ENCODE assay signal across 3 cellular contexts in the genomic region with DNA sequence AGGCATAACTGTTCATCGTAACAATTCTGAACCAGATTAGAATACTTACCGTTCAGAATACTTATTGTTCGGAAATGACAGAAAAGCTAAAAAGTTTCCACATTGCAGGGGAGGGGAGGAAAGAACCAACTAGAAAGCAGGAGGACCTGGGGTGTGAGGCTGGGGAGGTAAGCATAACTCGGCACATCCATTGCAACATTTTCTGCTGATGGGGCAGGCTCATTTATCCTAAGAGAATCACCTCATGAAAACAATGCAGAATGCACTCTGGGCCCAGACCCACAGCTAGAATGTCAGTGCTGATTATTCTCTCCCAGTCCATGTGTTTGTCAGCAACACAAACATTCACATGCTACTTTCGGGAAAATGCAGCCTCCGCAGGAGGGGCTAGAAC.
TF ChIP-seq lines count a peak whose summit lies in the region.

No MANE protein-coding gene starts in this region.

TF ChIP-seq in IMR-90, 13 proteins besides CTCF, POLR2A, EP300 and RAD21:
- TF ChIP-seq RCOR1 (IDR thresholded peaks at IDR 0.05; ENCODE audit: insufficient replicate concordance, low read length): no peak
- no peak for TF ChIP-seq ELK1 (IDR thresholded peaks at IDR 0.05; ENCODE audit: borderline replicate concordance, low read depth, low read length)
- TF ChIP-seq FOS (IDR thresholded peaks at IDR 0.05; ENCODE audit: low read depth, low read length): no peak
- TF ChIP-seq, protein P1, sequence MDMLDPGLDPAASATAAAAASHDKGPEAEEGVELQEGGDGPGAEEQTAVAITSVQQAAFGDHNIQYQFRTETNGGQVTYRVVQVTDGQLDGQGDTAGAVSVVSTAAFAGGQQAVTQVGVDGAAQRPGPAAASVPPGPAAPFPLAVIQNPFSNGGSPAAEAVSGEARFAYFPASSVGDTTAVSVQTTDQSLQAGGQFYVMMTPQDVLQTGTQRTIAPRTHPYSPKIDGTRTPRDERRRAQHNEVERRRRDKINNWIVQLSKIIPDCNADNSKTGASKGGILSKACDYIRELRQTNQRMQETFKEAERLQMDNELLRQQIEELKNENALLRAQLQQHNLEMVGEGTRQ (IDR thresholded peaks at IDR 0.05; ENCODE audit: low read depth, low read length): no peak
- no peak for TF ChIP-seq SMC3 (IDR thresholded peaks at IDR 0.05; ENCODE audit: low read depth, low read length)
- TF ChIP-seq NFE2L2 (IDR thresholded peaks at IDR 0.05; ENCODE audit: low read depth, low read length): no peak
- no peak for TF ChIP-seq MAZ (IDR thresholded peaks at IDR 0.05; ENCODE audit: borderline replicate concordance, low read depth, low read length)
- TF ChIP-seq CHD1 (IDR thresholded peaks at IDR 0.05; ENCODE audit: low read depth, low read length): no peak
- no peak for TF ChIP-seq CEBPB (IDR thresholded peaks at IDR 0.05; ENCODE audit: low read depth, low read length)
- TF ChIP-seq BHLHE40 (IDR thresholded peaks at IDR 0.05; ENCODE audit: low read depth, low read length): no peak
- no peak for TF ChIP-seq MAFK (IDR thresholded peaks at IDR 0.05; ENCODE audit: low read depth, low read length)
- no peak for TF ChIP-seq MXI1 (IDR thresholded peaks at IDR 0.05; ENCODE audit: borderline replicate concordance, low read depth, low read length)
- TF ChIP-seq RFX5 (IDR thresholded peaks at IDR 0.05; ENCODE audit: low read depth, low read length): no peak

TF ChIP-seq in GM12878, 131 proteins besides CTCF, POLR2A, EP300 and RAD21:
- TF ChIP-seq HCFC1 (IDR thresholded peaks at IDR 0.05; ENCODE audit: low read length) (no peak), CREM (IDR thresholded peaks at IDR 0.05; ENCODE audit: low read depth) (no peak), KDM1A (IDR thresholded peaks at IDR 0.05; ENCODE audit: borderline replicate concordance) (no peak), MTA2 (IDR thresholded peaks at IDR 0.05; ENCODE audit: low read depth) (no peak), ESRRA (IDR thresholded peaks at IDR 0.05; ENCODE audit: low read length) (no peak), CBFB (IDR thresholded peaks at IDR 0.05; ENCODE audit: low read depth) (no peak), CEBPB (IDR thresholded peaks at IDR 0.05; ENCODE audit: borderline replicate concordance in 1 of 2, low read depth in 2 of 2, low read length in 2 of 2) (no peak), MYB (IDR thresholded peaks at IDR 0.05; ENCODE audit: borderline replicate concordance, low read depth, low read length) (no peak), CHD2 (IDR thresholded peaks at IDR 0.05; ENCODE audit: borderline replicate concordance, low read depth, low read length) (no peak), PAX8 (IDR thresholded peaks at IDR 0.05) (no peak), PAX5 (IDR thresholded peaks at IDR 0.05; ENCODE audit: borderline replicate concordance, low read depth, low read length) (no peak)
- TF ChIP-seq, protein P2, sequence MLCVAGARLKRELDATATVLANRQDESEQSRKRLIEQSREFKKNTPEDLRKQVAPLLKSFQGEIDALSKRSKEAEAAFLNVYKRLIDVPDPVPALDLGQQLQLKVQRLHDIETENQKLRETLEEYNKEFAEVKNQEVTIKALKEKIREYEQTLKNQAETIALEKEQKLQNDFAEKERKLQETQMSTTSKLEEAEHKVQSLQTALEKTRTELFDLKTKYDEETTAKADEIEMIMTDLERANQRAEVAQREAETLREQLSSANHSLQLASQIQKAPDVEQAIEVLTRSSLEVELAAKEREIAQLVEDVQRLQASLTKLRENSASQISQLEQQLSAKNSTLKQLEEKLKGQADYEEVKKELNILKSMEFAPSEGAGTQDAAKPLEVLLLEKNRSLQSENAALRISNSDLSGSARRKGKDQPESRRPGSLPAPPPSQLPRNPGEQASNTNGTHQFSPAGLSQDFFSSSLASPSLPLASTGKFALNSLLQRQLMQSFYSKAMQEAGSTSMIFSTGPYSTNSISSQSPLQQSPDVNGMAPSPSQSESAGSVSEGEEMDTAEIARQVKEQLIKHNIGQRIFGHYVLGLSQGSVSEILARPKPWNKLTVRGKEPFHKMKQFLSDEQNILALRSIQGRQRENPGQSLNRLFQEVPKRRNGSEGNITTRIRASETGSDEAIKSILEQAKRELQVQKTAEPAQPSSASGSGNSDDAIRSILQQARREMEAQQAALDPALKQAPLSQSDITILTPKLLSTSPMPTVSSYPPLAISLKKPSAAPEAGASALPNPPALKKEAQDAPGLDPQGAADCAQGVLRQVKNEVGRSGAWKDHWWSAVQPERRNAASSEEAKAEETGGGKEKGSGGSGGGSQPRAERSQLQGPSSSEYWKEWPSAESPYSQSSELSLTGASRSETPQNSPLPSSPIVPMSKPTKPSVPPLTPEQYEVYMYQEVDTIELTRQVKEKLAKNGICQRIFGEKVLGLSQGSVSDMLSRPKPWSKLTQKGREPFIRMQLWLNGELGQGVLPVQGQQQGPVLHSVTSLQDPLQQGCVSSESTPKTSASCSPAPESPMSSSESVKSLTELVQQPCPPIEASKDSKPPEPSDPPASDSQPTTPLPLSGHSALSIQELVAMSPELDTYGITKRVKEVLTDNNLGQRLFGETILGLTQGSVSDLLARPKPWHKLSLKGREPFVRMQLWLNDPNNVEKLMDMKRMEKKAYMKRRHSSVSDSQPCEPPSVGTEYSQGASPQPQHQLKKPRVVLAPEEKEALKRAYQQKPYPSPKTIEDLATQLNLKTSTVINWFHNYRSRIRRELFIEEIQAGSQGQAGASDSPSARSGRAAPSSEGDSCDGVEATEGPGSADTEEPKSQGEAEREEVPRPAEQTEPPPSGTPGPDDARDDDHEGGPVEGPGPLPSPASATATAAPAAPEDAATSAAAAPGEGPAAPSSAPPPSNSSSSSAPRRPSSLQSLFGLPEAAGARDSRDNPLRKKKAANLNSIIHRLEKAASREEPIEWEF (IDR thresholded peaks at IDR 0.05; ENCODE audit: insufficient replicate concordance, low read depth, low read length): no peak

TF ChIP-seq in SK-N-SH treated with all-trans-retinoic acid at 6 μM for 48 hours, 23 proteins besides CTCF, POLR2A, EP300 and RAD21:
- TF ChIP-seq TCF4 (CRISPR knock-in tag; IDR thresholded peaks at IDR 0.05; ENCODE audit: borderline replicate concordance): no peak
- TF ChIP-seq, protein P3, sequence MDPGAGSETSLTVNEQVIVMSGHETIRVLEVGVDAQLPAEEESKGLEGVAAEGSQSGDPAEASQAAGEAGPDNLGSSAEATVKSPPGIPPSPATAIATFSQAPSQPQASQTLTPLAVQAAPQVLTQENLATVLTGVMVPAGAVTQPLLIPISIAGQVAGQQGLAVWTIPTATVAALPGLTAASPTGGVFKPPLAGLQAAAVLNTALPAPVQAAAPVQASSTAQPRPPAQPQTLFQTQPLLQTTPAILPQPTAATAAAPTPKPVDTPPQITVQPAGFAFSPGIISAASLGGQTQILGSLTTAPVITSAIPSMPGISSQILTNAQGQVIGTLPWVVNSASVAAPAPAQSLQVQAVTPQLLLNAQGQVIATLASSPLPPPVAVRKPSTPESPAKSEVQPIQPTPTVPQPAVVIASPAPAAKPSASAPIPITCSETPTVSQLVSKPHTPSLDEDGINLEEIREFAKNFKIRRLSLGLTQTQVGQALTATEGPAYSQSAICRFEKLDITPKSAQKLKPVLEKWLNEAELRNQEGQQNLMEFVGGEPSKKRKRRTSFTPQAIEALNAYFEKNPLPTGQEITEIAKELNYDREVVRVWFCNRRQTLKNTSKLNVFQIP (CRISPR knock-in tag; IDR thresholded peaks at IDR 0.05; ENCODE audit: borderline replicate concordance, low read depth): no peak
- no peak for TF ChIP-seq CSRNP3 (CRISPR knock-in tag; IDR thresholded peaks at IDR 0.05)
- TF ChIP-seq SNAI2 (CRISPR knock-in tag; IDR thresholded peaks at IDR 0.05): no peak
- TF ChIP-seq ISL1 (CRISPR knock-in tag; IDR thresholded peaks at IDR 0.05): no peak
- TF ChIP-seq, protein P4, sequence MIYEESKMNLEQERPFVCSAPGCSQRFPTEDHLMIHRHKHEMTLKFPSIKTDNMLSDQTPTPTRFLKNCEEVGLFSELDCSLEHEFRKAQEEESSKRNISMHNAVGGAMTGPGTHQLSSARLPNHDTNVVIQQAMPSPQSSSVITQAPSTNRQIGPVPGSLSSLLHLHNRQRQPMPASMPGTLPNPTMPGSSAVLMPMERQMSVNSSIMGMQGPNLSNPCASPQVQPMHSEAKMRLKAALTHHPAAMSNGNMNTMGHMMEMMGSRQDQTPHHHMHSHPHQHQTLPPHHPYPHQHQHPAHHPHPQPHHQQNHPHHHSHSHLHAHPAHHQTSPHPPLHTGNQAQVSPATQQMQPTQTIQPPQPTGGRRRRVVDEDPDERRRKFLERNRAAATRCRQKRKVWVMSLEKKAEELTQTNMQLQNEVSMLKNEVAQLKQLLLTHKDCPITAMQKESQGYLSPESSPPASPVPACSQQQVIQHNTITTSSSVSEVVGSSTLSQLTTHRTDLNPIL (CRISPR knock-in tag; IDR thresholded peaks at IDR 0.05; ENCODE audit: low read depth): no peak
- no peak for TF ChIP-seq ZNF8 (CRISPR knock-in tag; IDR thresholded peaks at IDR 0.05)
- TF ChIP-seq ESRRG (CRISPR knock-in tag; IDR thresholded peaks at IDR 0.05): no peak
- no peak for TF ChIP-seq ZNF565 (CRISPR knock-in tag; conservative IDR thresholded peaks at IDR 0.05; ENCODE audit: low read depth)
- TF ChIP-seq ARNTL (CRISPR knock-in tag; IDR thresholded peaks at IDR 0.05; ENCODE audit: borderline replicate concordance, low read depth): no peak
- TF ChIP-seq TOX (CRISPR knock-in tag; IDR thresholded peaks at IDR 0.05; ENCODE audit: borderline replicate concordance): no peak
- TF ChIP-seq, protein P5, sequence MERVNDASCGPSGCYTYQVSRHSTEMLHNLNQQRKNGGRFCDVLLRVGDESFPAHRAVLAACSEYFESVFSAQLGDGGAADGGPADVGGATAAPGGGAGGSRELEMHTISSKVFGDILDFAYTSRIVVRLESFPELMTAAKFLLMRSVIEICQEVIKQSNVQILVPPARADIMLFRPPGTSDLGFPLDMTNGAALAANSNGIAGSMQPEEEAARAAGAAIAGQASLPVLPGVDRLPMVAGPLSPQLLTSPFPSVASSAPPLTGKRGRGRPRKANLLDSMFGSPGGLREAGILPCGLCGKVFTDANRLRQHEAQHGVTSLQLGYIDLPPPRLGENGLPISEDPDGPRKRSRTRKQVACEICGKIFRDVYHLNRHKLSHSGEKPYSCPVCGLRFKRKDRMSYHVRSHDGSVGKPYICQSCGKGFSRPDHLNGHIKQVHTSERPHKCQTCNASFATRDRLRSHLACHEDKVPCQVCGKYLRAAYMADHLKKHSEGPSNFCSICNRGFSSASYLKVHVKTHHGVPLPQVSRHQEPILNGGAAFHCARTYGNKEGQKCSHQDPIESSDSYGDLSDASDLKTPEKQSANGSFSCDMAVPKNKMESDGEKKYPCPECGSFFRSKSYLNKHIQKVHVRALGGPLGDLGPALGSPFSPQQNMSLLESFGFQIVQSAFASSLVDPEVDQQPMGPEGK (CRISPR knock-in tag; IDR thresholded peaks at IDR 0.05; ENCODE audit: borderline replicate concordance): no peak
- TF ChIP-seq PPARA (CRISPR knock-in tag; IDR thresholded peaks at IDR 0.05; ENCODE audit: borderline replicate concordance): no peak
- TF ChIP-seq RARB (CRISPR knock-in tag; IDR thresholded peaks at IDR 0.05): no peak
- TF ChIP-seq GLIS3 (CRISPR knock-in tag; IDR thresholded peaks at IDR 0.05): no peak
- no peak for TF ChIP-seq BACH2 (CRISPR knock-in tag; IDR thresholded peaks at IDR 0.05; ENCODE audit: borderline replicate concordance)
- no peak for TF ChIP-seq ZFP30 (CRISPR knock-in tag; IDR thresholded peaks at IDR 0.05)
